Comparison of ENCODE assay signal across 21 cellular contexts in the genomic region with DNA sequence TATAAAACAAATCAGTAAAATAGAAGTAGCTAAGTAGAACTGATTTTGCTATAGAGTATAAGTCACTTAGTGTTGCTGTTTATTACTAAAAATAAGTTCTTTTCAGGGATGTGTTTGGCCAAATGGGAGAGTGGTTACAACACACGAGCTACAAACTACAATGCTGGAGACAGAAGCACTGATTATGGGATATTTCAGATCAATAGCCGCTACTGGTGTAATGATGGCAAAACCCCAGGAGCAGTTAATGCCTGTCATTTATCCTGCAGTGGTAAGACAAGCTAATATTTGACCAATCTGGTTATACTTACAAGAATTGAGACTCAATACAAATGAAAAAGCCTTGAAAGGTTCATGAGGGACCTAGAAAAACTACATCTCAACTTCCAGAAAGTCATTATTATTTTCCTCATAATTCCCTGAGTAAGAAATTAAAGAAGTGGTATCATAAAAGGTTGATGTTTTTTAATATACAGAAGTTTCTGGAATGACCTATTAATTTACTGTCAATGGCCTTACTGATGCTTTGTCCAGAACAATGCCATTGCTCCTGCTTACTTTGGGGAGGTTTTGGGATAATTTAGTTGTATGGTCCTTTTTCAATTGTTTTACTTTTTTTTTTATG. TPM values are rescaled to one million over a fixed set of nuclear protein-coding genes. Genes with fewer than 3 reads are reported as not detected.
"Had no signal": no experiment of that assay in that cellular context is flagged by ENCODE, and none has a peak within 500 bp of the region (broad histone marks: within the 10 kb centered on the region; RNA-seq: fewer than 3 reads in every experiment).

No MANE protein-coding gene starts in this region.

- H3K9me3 ChIP-seq: colonic mucosa, esophagus squamous epithelium, gastrocnemius medialis, mucosa of descending colon, testis had no signal

- H3K4me1 ChIP-seq: esophagus squamous epithelium, gastrocnemius medialis, testis had no signal

- H3K9me3 Mint-ChIP-seq: endodermal cell; naive B cell; stimulated activated memory B cell treated with anti-CD40 and anti-IgM and Interleukin-4, amounts not matched to agents 10 μg/mL and 1 μg/mL and 100 μg/mL, for 72 hours; type B pancreatic cell had no signal

- H3K27ac ChIP-seq: colonic mucosa, esophagus squamous epithelium, gastrocnemius medialis, testis had no signal

- H3K27ac Mint-ChIP-seq: activated naive CD8-positive, alpha-beta T cell; endodermal cell; stimulated activated memory B cell treated with anti-CD40 and anti-IgM and Interleukin-4, amounts not matched to agents 10 μg/mL and 1 μg/mL and 100 μg/mL, for 72 hours; type B pancreatic cell had no signal

- ATAC-seq: gastrocnemius medialis; mucosa of descending colon; sciatic nerve; stimulated activated memory B cell treated with anti-CD40 and anti-IgM and Interleukin-4, amounts not matched to agents 10 μg/mL and 1 μg/mL and 100 μg/mL, for 72 hours had no signal

- H3K4me3 ChIP-seq: colonic mucosa, gastrocnemius medialis, mucosa of descending colon, testis had no signal

- H3K36me3 ChIP-seq: colonic mucosa, esophagus squamous epithelium, gastrocnemius medialis had no signal

- DNase-seq: activated CD4-positive, alpha-beta T cell treated with anti-CD3 and anti-CD28 coated beads for 1 hour; activated CD4-positive, alpha-beta T cell treated with anti-CD3 and anti-CD28 coated beads, Interleukin-2, amount 50 U/mL, for 1 hour; activated T-cell treated with anti-CD3 and anti-CD28 coated beads, Interleukin-2, amount 50 U/mL, for 1 hour; colonic mucosa; endodermal cell; esophagus squamous epithelium; gastrocnemius medialis; hypothalamus; mesenchymal stem cell; mucosa of descending colon; naive B cell; occipital lobe; small intestine; stimulated activated CD4-positive, alpha-beta T cell treated with anti-CD3 and anti-CD28 coated beads, Interleukin-15, amount 100 ng/mL, for 24 hours; T-helper 1 cell; T-helper 9 cell; testis had no signal

- H3K36me3 Mint-ChIP-seq: activated naive CD8-positive, alpha-beta T cell; naive B cell; stimulated activated memory B cell treated with anti-CD40 and anti-IgM and Interleukin-4, amounts not matched to agents 10 μg/mL and 1 μg/mL and 100 μg/mL, for 72 hours; type B pancreatic cell had no signal

- H3K27me3 Mint-ChIP-seq: stimulated activated memory B cell treated with anti-CD40 and anti-IgM and Interleukin-4, amounts not matched to agents 10 μg/mL and 1 μg/mL and 100 μg/mL, for 72 hours had no signal

- H3K4me3 Mint-ChIP-seq: activated naive CD8-positive, alpha-beta T cell; endodermal cell; naive B cell; stimulated activated memory B cell treated with anti-CD40 and anti-IgM and Interleukin-4, amounts not matched to agents 10 μg/mL and 1 μg/mL and 100 μg/mL, for 72 hours; type B pancreatic cell had no signal

- H3K27me3 ChIP-seq: colonic mucosa, esophagus squamous epithelium, gastrocnemius medialis, testis had no signal

RNA-seq across cellular contexts. Expression of a gene that starts 1.9 kb away (rescaled TPM):
- total RNA-seq: endodermal cell had no signal
